ENCODE assay signal across 8 cellular contexts in genomic region chr16:53131363-53132071, GRCh38.
DNase-seq lines count a peak whose midpoint lies in the region; ATAC-seq, FAIRE-seq and TF ChIP-seq lines count a peak whose summit lies in the region.

No MANE protein-coding gene starts in this region.

- H3K4me3 Mint-ChIP-seq in astrocyte (ENCODE audit: unreplicated experiment), result peak overlapping the region; percentile 96

- H3K79me2 ChIP-seq in astrocyte (ENCODE audit: insufficient read depth, low read length), result peaks cover 53% of the 10 kb centered on the region

- FAIRE-seq in astrocyte (lab: Jason Lieb, UNC), result no peak

- intact Hi-C loops in vagina (cut with DNase I), result loop anchor here (2.0 to 10.0 kb wide), 3 partner anchors 41 to 77 kb away; partner anchors contain the start of genes CHD9 and CHD9NB

- H3K4me2 ChIP-seq in astrocyte (ENCODE audit: low read length), result peak overlapping the region; percentile 92

- TF ChIP-seq POLR2A in vagina (IDR thresholded peaks at IDR 0.05), result no peak

- H3K4me1 ChIP-seq in astrocyte (ENCODE audit: insufficient read depth, low read length) (peaks cover 9% of the 10 kb centered on the region), vagina (peaks cover 41% of the 10 kb centered on the region)

- peak; percentile 25 for DNase-seq in NCI-H1092 treated with DMSO at 0.1 percent for 48 hours (lab: John Stamatoyannopoulos, UW)
- no peak for DNase-seq in NCI-H1092 (lab: John Stamatoyannopoulos, UW)
- DNase-seq in T-helper 22 cell (ENCODE audit: low read depth), result peak; percentile 53
- no peak for DNase-seq in astrocyte (ENCODE audit: low read depth)
- peak in 41 of 51 donors; percentile 5 to 59 (median 33) for DNase-seq in hypothalamus (lab: John Stamatoyannopoulos, UW)
- no peak for DNase-seq in retinal pigment epithelial cell (ENCODE audit: low read depth)
- DNase-seq in vagina (ENCODE audit: extremely low spot score in 2 of 2), result no peak

- no peaks in the 10 kb centered on the region for H3K27me3 Mint-ChIP-seq in astrocyte (ENCODE audit: low read depth, unreplicated experiment)

- no peaks in the 10 kb centered on the region for H3K9me3 Mint-ChIP-seq in astrocyte (ENCODE audit: unreplicated experiment)

- H3K36me3 ChIP-seq in astrocyte (ENCODE audit: insufficient read depth, low read length) (peaks cover 4% of the 10 kb centered on the region), vagina (no peaks in the 10 kb centered on the region)

- peaks cover 5% of the 10 kb centered on the region for H3K36me3 Mint-ChIP-seq in astrocyte (ENCODE audit: low read depth, unreplicated experiment)

- H3K9ac ChIP-seq in astrocyte (ENCODE audit: low read length), result peak overlapping the region; percentile 91

- H3K4me3 ChIP-seq in astrocyte (ENCODE audit: insufficient read depth, low read depth, low read length) (peak overlapping the region; percentile 74), retinal pigment epithelial cell (ENCODE audit: low read length) (peak overlapping the region; percentile 73), vagina (peak overlapping the region; percentile 88 to 89)

- peak overlapping the region; percentile 99 for H3K27ac Mint-ChIP-seq in astrocyte (ENCODE audit: unreplicated experiment)

- peak overlapping the region; percentile 64 for H2AFZ ChIP-seq in astrocyte (ENCODE audit: low read depth, low read length)

- H3K27me3 ChIP-seq in astrocyte (ENCODE audit: insufficient read depth, low read length) (no peaks in the 10 kb centered on the region), vagina (no peaks in the 10 kb centered on the region)

- peak; percentile 26 for ATAC-seq in HG03280 (IDR thresholded peaks at IDR 0.05; ENCODE audit: unreplicated experiment)

- peaks cover 25% of the 10 kb centered on the region for H3K4me1 Mint-ChIP-seq in astrocyte (ENCODE audit: low read depth, unreplicated experiment)

- H3K27ac ChIP-seq in astrocyte (ENCODE audit: low read depth, low read length) (peak overlapping the region; percentile 71), vagina (peak overlapping the region; percentile 95)

- H4K20me1 ChIP-seq in astrocyte (ENCODE audit: insufficient read depth, low read length), result peaks cover 23% of the 10 kb centered on the region

- no peak for TF ChIP-seq CTCF in astrocyte (IDR thresholded peaks at IDR 0.05; ENCODE audit: insufficient read depth, low read depth, low read length)
- TF ChIP-seq CTCF in retinal pigment epithelial cell (conservative IDR thresholded peaks at IDR 0.05; ENCODE audit: low read depth, low read length), result no peak
- no peak for TF ChIP-seq CTCF in vagina (IDR thresholded peaks at IDR 0.05)

- no peaks in the 10 kb centered on the region for H3K9me3 ChIP-seq in astrocyte (ENCODE audit: insufficient read depth, low read depth, low read length)
- H3K9me3 ChIP-seq in vagina, result no peaks in the 10 kb centered on the region

Comparison
In these comparisons a context has a peak if more than half of its experiments do, and no peak if none do; other contexts are left out.
1. DNase-seq: peak in NCI-H1092 treated with DMSO at 0.1 percent for 48 hours (single experiment), T-helper 22 cell (single experiment) and hypothalamus (41 of 51); none in NCI-H1092 (single experiment), astrocyte (single experiment), retinal pigment epithelial cell (single experiment) and vagina (0 of 2).
2. Peak in every context shown above with its lines, with median percentiles within 50 percentile points of each other: H3K4me3 ChIP-seq.